2 cellular contexts compared by ENCODE assay signal in genomic region chr7:139059905-139060304, GRCh38.
TF ChIP-seq lines count a peak whose summit lies in the region.

No MANE protein-coding gene starts in this region.

TF ChIP-seq in GM23338, 12 proteins besides CTCF, POLR2A, EP300 and RAD21:
- TF ChIP-seq ZNF462 (CRISPR knock-in tag; IDR thresholded peaks at IDR 0.05) (no peak), REST (IDR thresholded peaks at IDR 0.05; ENCODE audit: unreplicated experiment) (no peak), JUNB (IDR thresholded peaks at IDR 0.05; ENCODE audit: unreplicated experiment) (no peak), ZNF331 (CRISPR knock-in tag; IDR thresholded peaks at IDR 0.05; ENCODE audit: low read depth) (no peak), CREB1 (CRISPR knock-in tag; IDR thresholded peaks at IDR 0.05; ENCODE audit: low read depth) (no peak), EZH2 (IDR thresholded peaks at IDR 0.05; ENCODE audit: low read depth, unreplicated experiment) (no peak), EZH2phosphoT487 (IDR thresholded peaks at IDR 0.05; ENCODE audit: unreplicated experiment) (no peak), ETS1 (IDR thresholded peaks at IDR 0.05) (no peak), NANOG (IDR thresholded peaks at IDR 0.05; ENCODE audit: borderline replicate concordance) (no peak), POLR2AphosphoS5 (IDR thresholded peaks at IDR 0.05; ENCODE audit: low read depth) (no peak), ZNF114 (CRISPR knock-in tag; IDR thresholded peaks at IDR 0.05) (no peak), STAT1 (IDR thresholded peaks at IDR 0.05; ENCODE audit: unreplicated experiment) (no peak)

TF ChIP-seq in HEK293T, 16 proteins besides CTCF, POLR2A, EP300 and RAD21 (continued from another document):
- TF ChIP-seq PKNOX1 (IDR thresholded peaks at IDR 0.05) (no peak), SP1 (IDR thresholded peaks at IDR 0.05) (no peak)
